ENCODE assay signal across 9 cellular contexts in the genomic region with DNA sequence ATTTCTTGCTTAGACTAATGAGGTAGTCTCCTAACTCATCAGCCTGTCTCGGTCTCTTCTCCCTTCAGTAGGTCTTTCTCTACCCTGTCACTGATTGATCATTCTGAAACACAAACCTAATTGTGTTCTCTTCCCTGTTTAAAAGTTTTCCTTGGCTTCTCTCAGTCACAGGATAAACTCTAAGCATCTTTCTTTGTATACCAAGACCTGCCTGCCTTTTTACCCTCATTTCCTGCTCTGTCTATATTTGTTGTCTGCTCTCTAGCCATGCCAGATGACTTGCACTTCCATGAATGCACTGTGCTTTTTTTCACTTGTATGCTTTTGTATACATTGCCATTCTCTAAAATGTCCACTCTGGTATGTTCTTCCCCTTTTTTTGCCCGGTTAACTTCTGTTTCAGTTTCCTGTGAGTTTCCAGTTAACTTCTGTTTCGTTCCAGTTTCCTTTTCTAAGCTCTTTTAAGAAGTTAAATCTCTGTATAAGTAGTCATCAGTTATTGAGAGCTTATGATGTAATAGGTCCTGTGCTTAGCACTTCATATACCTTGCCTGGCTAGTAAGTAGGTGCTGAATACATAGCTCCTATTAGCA. TPM values are rescaled to one million over a fixed set of nuclear protein-coding genes. Genes with fewer than 3 reads are reported as not detected.
DNase-seq lines count a peak whose midpoint lies in the region; ATAC-seq and TF ChIP-seq lines count a peak whose summit lies in the region.
"Had no signal": no experiment of that assay in that cellular context is flagged by ENCODE, and none has a peak within 500 bp of the region (broad histone marks: within the 10 kb centered on the region; RNA-seq: fewer than 3 reads in every experiment).

No MANE protein-coding gene starts in this region.

- H3K36me3 ChIP-seq in lung (ENCODE audit: control insufficient read depth in 2 of 2, insufficient read depth in 2 of 2, low read length in 2 of 2) = no peaks in the 10 kb centered on the region
- H3K36me3 ChIP-seq in HAP-1 (replicated peaks) = no peaks in the 10 kb centered on the region
- no peaks in the 10 kb centered on the region for H3K36me3 ChIP-seq in aorta (ENCODE audit: control insufficient read depth in 1 of 2, insufficient read depth in 2 of 2, low read length in 1 of 2)
- H3K36me3 ChIP-seq: thoracic aorta had no signal

- no peak overlapping the region for H3K4me3 Mint-ChIP-seq in activated T-helper 17 cell treated with anti-CD3 and anti-CD28 coated beads, Interleukin-2, amount 50 U/mL, for 72 hours

- H3K9me3 Mint-ChIP-seq in activated T-helper 17 cell treated with anti-CD3 and anti-CD28 coated beads, Interleukin-2, amount 50 U/mL, for 72 hours = no peaks in the 10 kb centered on the region

- peak overlapping the region; percentile 22 to 70 for H3K27ac ChIP-seq in lung (ENCODE audit: low read depth in 1 of 2, low read length in 1 of 2)
- H3K27ac ChIP-seq in aorta (ENCODE audit: low read depth in 1 of 2, low read length in 2 of 2) = no peak overlapping the region
- H3K27ac ChIP-seq: thoracic aorta had no signal

- H3K9me3 ChIP-seq in lung (ENCODE audit: control insufficient read depth in 2 of 2, insufficient read depth in 1 of 2, low read length in 1 of 2) (no peaks in the 10 kb centered on the region), HAP-1 (no peaks in the 10 kb centered on the region), aorta (ENCODE audit: control insufficient read depth, low read length) (no peaks in the 10 kb centered on the region)
- H3K9me3 ChIP-seq: thoracic aorta had no signal

- intact Hi-C loops in aorta (cut with DNase I) = no loop called here

- in situ Hi-C loops in HAP-1 (cut with MboI; ENCODE audit: low sequenced_read_pairs) = loop anchor here (25.0 kb wide), 1 partner anchor 220 kb away; no protein-coding TSS in a partner anchor

- H3K27ac Mint-ChIP-seq in activated T-helper 17 cell treated with anti-CD3 and anti-CD28 coated beads, Interleukin-2, amount 50 U/mL, for 72 hours = no peak overlapping the region

- H3K36me3 Mint-ChIP-seq in activated T-helper 17 cell treated with anti-CD3 and anti-CD28 coated beads, Interleukin-2, amount 50 U/mL, for 72 hours (ENCODE audit: low read depth) = peaks cover 2% of the 10 kb centered on the region

- DNase-seq in Ammon's horn (ENCODE audit: low spot score) (peak; percentile 45), lung (ENCODE audit: low spot score) (no peak), HAP-1 (ENCODE audit: low spot score in 2 of 2) (no peak), aorta (no peak), NCI-H146 (lab: John Stamatoyannopoulos, UW) (no peak)

- no peaks in the 10 kb centered on the region for H3K27me3 ChIP-seq in lung (ENCODE audit: control insufficient read depth, insufficient read depth)
- no peaks in the 10 kb centered on the region for H3K27me3 ChIP-seq in HAP-1 (ENCODE audit: low read depth)
- H3K27me3 ChIP-seq in aorta (ENCODE audit: control insufficient read depth in 1 of 2, insufficient read depth in 2 of 2, low read length in 1 of 2) = no peaks in the 10 kb centered on the region

- ATAC-seq in GM19397 (IDR thresholded peaks at IDR 0.05; ENCODE audit: unreplicated experiment) (peak; percentile 46), HG03442 (IDR thresholded peaks at IDR 0.05; ENCODE audit: unreplicated experiment) (peak; percentile 56), lung (ENCODE audit: insufficient read depth, low FRiP score) (no peak), aorta (ENCODE audit: low FRiP score) (no peak)
- peak; percentile 91 for ATAC-seq in activated T-helper 17 cell treated with anti-CD3 and anti-CD28 coated beads, Interleukin-2, amount 50 U/mL, for 72 hours (replicated peaks)

- peaks cover 9 to 28% of the 10 kb centered on the region in 2 donors for H3K4me1 ChIP-seq in lung (ENCODE audit: control insufficient read depth in 2 of 2, insufficient read depth in 2 of 2, low read length in 2 of 2)
- peaks cover 5% of the 10 kb centered on the region; the same call in 1 of the 2 replicates for H3K4me1 ChIP-seq in HAP-1
- H3K4me1 ChIP-seq in aorta (ENCODE audit: control insufficient read depth in 1 of 2, insufficient read depth in 2 of 2, low read length in 2 of 2) = peaks cover 0 to 1% of the 10 kb centered on the region in 2 donors

- peaks cover 33% of the 10 kb centered on the region for H3K4me1 Mint-ChIP-seq in activated T-helper 17 cell treated with anti-CD3 and anti-CD28 coated beads, Interleukin-2, amount 50 U/mL, for 72 hours

- 3 to 16% methylated on average over 3 of the region's 3 CpGs for WGBS in lung, 2 donors
- WGBS in aorta, 2 donors = 48 to 54% methylated on average over 3 of the region's 3 CpGs

- H3K27me3 Mint-ChIP-seq in activated T-helper 17 cell treated with anti-CD3 and anti-CD28 coated beads, Interleukin-2, amount 50 U/mL, for 72 hours = no peaks in the 10 kb centered on the region

- H3K4me3 ChIP-seq in lung (no peak overlapping the region), HAP-1 (no peak overlapping the region), aorta (ENCODE audit: low read length in 2 of 2) (no peak overlapping the region)
- H3K4me3 ChIP-seq: thoracic aorta had no signal

- TF ChIP-seq CTCF in lung (IDR thresholded peaks at IDR 0.05; ENCODE audit: control extremely low read depth, extremely low read depth) = no peak

RNA-seq across cellular contexts. Expression of gene DIP2B, which starts 12.8 kb away (rescaled TPM):
- total RNA-seq in activated T-helper 17 cell treated with anti-CD3 and anti-CD28 coated beads, Interleukin-2, amount 50 U/mL, for 72 hours = 10 to 100 TPM; 18.6 to 20.1 TPM
- 10 to 100 TPM; 26.1 to 55.8 TPM for total RNA-seq in lung
- 10 to 100 TPM in 1 of 2 donors, 1 to 10 TPM in 1; 4.2 to 11.1 TPM for polyA plus RNA-seq in lung
- total RNA-seq in aorta = 10 to 100 TPM; 15.7 to 25.0 TPM
- polyA plus RNA-seq in aorta = 1 to 10 TPM; 2.9 to 4.6 TPM

Comparison
In these comparisons a context has a peak if more than half of its experiments do, and no peak if none do; other contexts are left out.
1. ATAC-seq: peak in GM19397 (single experiment), HG03442 (single experiment) and activated T-helper 17 cell treated with anti-CD3 and anti-CD28 coated beads, Interleukin-2, amount 50 U/mL, for 72 hours (single experiment); none in lung (single experiment) and aorta (single experiment).
2. H3K27ac ChIP-seq: peak in lung (2 of 2); none in aorta (0 of 2).